In the genomic region with DNA sequence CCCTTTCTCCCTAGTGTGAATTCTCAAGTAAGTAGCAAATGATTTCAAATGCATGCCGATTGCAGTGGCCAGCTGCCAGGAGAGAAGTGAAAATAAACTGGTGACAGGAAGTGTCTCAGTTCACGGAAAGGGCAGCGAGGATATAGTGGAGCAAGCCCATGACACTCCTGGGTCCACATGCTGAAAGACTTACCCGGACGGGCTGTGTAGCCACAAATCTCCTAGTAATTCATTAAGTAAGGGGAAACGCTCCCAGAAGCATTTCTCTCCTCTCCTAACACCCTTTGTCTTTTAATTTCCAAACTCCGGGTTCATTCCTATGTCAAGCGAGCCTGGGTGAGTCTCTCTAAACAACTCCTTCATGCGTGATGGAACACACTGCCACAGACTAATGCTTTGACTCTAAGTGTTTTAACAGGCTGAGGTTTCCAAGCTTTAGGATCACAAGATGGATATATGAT, we compare ENCODE assay signal across 8 cellular contexts.
DNase-seq lines count a peak whose midpoint lies in the region; ATAC-seq, FAIRE-seq and TF ChIP-seq lines count a peak whose summit lies in the region.

No MANE protein-coding gene starts in this region.

- ATAC-seq in omental fat pad (ENCODE audit: low FRiP score): peak; percentile 71
- ATAC-seq in GM19463 (IDR thresholded peaks at IDR 0.05; ENCODE audit: unreplicated experiment): no peak
- no peak for ATAC-seq in HG03025 (IDR thresholded peaks at IDR 0.05; ENCODE audit: low FRiP score, unreplicated experiment)

- DNase-seq in G401 (ENCODE audit: low spot score): peak; percentile 6
- DNase-seq in RCC 7860 (ENCODE audit: low spot score): peak; percentile 78
- peak; percentile 48 for DNase-seq in fibroblast of the aortic adventitia (ENCODE audit: low read depth)
- peak; percentile 38 for DNase-seq in omental fat pad (ENCODE audit: low spot score)
- no peak for DNase-seq in NCI-H2227 (lab: John Stamatoyannopoulos, UW; ENCODE audit: unreplicated experiment)
- DNase-seq in stimulated activated naive CD4-positive, alpha-beta T cell (lab: John Stamatoyannopoulos, UW): no peak

- TF ChIP-seq CTCF in fibroblast of the aortic adventitia (IDR thresholded peaks at IDR 0.05; ENCODE audit: insufficient read depth, low read length): no peak
- no peak for TF ChIP-seq CTCF in omental fat pad (IDR thresholded peaks at IDR 0.05)

- peak overlapping the region; percentile 47 for H3K4me3 ChIP-seq in fibroblast of the aortic adventitia (ENCODE audit: low read depth, low read length)

- in situ Hi-C loops in G401 (cut with HindIII; ENCODE audit: low sequenced_read_pairs): no loop called here

- FAIRE-seq in RCC 7860 (lab: Jason Lieb, UNC): peak; percentile 91

Comparison
In these comparisons a context has a peak if more than half of its experiments do, and no peak if none do; other contexts are left out.
1. DNase-seq: peak in G401 (single experiment), RCC 7860 (single experiment), fibroblast of the aortic adventitia (single experiment) and omental fat pad (single experiment); none in NCI-H2227 (single experiment) and stimulated activated naive CD4-positive, alpha-beta T cell (0 of 6).